In the genomic region with DNA sequence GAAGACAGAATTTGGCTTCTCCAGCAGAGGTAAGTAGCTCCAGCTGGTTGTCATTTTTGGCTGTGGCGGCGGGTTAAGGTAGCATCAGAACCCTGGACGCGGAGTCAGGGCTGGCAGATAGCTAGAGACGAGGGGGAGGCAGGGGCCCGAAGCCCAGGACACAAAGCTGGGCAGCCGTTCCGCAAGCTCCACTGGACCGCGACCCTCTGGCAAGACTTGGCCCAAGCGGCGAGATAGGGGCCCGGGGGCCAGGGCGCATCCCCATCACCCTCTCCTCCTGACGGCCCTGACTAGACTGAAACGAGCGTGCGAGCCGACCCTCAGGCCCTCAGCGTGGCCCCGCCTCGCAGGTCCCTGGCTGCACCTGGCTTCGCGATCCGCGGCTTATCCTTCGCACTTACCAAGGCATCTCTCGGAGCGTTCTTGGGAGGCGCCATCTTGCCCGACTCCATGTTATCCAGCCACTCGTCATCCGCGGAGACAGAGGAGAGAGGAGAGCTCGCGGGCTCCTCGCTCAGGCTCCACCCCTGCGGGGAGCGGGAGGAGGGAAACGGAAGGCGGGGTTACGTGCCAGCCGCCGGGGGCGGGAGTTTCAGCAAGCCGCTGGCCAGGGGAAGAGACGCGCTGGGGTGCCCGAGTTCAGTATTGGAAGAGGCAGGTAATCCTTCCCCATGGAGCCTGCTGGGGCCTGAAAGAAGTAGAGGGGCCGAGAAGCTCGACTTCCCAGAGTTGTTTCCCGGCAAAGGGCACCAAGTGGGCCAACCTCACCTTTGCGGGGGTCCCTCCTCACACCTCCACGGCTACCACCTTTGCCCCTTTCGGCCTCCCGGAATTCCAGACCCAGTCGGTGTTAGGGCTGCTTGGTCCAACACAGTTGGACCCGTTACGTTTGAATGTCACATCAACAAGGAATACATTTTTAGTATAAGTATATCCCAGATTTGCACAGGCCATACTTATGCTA, we compare ENCODE assay signal across 1 cellular context.
TF ChIP-seq lines count a peak whose summit lies in the region.

A gene with protein sequence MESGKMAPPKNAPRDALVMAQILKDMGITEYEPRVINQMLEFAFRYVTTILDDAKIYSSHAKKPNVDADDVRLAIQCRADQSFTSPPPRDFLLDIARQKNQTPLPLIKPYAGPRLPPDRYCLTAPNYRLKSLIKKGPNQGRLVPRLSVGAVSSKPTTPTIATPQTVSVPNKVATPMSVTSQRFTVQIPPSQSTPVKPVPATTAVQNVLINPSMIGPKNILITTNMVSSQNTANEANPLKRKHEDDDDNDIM (minus strand): TSS at position 491 of the 964 bp plus-strand sequence. CDS start 39 bp downstream, at position 452.

TF ChIP-seq in K562, 482 proteins besides CTCF, POLR2A, EP300 and RAD21 (continued from another document and continues in another):
- TF ChIP-seq, protein P1, sequence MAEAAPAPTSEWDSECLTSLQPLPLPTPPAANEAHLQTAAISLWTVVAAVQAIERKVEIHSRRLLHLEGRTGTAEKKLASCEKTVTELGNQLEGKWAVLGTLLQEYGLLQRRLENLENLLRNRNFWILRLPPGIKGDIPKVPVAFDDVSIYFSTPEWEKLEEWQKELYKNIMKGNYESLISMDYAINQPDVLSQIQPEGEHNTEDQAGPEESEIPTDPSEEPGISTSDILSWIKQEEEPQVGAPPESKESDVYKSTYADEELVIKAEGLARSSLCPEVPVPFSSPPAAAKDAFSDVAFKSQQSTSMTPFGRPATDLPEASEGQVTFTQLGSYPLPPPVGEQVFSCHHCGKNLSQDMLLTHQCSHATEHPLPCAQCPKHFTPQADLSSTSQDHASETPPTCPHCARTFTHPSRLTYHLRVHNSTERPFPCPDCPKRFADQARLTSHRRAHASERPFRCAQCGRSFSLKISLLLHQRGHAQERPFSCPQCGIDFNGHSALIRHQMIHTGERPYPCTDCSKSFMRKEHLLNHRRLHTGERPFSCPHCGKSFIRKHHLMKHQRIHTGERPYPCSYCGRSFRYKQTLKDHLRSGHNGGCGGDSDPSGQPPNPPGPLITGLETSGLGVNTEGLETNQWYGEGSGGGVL (CRISPR knock-in tag; IDR thresholded peaks at IDR 0.05), result no peak
- no peak for TF ChIP-seq ZNF551 (CRISPR knock-in tag; IDR thresholded peaks at IDR 0.05)
- TF ChIP-seq POLR2AphosphoS5 (IDR thresholded peaks at IDR 0.05; ENCODE audit: control insufficient read depth, insufficient read depth, low read depth, low read length), result peak; percentile 74
- TF ChIP-seq RBFOX2 (IDR thresholded peaks at IDR 0.05; ENCODE audit: low read depth, low read length), result peak; percentile 93
- no peak for TF ChIP-seq KLF1 (tag; IDR thresholded peaks at IDR 0.05)
- no peak for TF ChIP-seq SAFB (IDR thresholded peaks at IDR 0.05; ENCODE audit: borderline replicate concordance, low read depth, low read length)
- no peak for TF ChIP-seq HMG20A (CRISPR knock-in tag; conservative IDR thresholded peaks at IDR 0.05)
- TF ChIP-seq TAF9B (IDR thresholded peaks at IDR 0.05; ENCODE audit: partially characterized antibody), result peak; percentile 57
- no peak for TF ChIP-seq ZFP1 (CRISPR knock-in tag; IDR thresholded peaks at IDR 0.05)
- peak; percentile 80 for TF ChIP-seq SUPT5H (IDR thresholded peaks at IDR 0.05)
- TF ChIP-seq TAL1 (IDR thresholded peaks at IDR 0.05), result no peak
- TF ChIP-seq KAT7 (CRISPR knock-in tag; IDR thresholded peaks at IDR 0.05; ENCODE audit: borderline replicate concordance), result no peak
- TF ChIP-seq ARID2 (IDR thresholded peaks at IDR 0.05), result no peak
- TF ChIP-seq NR2C2 (CRISPR knock-in tag; IDR thresholded peaks at IDR 0.05), result no peak
- no peak for TF ChIP-seq NR2C2 (tag; IDR thresholded peaks at IDR 0.05)
- TF ChIP-seq, protein P2, sequence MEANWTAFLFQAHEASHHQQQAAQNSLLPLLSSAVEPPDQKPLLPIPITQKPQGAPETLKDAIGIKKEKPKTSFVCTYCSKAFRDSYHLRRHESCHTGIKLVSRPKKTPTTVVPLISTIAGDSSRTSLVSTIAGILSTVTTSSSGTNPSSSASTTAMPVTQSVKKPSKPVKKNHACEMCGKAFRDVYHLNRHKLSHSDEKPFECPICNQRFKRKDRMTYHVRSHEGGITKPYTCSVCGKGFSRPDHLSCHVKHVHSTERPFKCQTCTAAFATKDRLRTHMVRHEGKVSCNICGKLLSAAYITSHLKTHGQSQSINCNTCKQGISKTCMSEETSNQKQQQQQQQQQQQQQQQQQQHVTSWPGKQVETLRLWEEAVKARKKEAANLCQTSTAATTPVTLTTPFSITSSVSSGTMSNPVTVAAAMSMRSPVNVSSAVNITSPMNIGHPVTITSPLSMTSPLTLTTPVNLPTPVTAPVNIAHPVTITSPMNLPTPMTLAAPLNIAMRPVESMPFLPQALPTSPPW (CRISPR knock-in tag; IDR thresholded peaks at IDR 0.05), result peak; percentile 67
- no peak for TF ChIP-seq ZNF239 (CRISPR knock-in tag; IDR thresholded peaks at IDR 0.05)
- TF ChIP-seq, protein P3, sequence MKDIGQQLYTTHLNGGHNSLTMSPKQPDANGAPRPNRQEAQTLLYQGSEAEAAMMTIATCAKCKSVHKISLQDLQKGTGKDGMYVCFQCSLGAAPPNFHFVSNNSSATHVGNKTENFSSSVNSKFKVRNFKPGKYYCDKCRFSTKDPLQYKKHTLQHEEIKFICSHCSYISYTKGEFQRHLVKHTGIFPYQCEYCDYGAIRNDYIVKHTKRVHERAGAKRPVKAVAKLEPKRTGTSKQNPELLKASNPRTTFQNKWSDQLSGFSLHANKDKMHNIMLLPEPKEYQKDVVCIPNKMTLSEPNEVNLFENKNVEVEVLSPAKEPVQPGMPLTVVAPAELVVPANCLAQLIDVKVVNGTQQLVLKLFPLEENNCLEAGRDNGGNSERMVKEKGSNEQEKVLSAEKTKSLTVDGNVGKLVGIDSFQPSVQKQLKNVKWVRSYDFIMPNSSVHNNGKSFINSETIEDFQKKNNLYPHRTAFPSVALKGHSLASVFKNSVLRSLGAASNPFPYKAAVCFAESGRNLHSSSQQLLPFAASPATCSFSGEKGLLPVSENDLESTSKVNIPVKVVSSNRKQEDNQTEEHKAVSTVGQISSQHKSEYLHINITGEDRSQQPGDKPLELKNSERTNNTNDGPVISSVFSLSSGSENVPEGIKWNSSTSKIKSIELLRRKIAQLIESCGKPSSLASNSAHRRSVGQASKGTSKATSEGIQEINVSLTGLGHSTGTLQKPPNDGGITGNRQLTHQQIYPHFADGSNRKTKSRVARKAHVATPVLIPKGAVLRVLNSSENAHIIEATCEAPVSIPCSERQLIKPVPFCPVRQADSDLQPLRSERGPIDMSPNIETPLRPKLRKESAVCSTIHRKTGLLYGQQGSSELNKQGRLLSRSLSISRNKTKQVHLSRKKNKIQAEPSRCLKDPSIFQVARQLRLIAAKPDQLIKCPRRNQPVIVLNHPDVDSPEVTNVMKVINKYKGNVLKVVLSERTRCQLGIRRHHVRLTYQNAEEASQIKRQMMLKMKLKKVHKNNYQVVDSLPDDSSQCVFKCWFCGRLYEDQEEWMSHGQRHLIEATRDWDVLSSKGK (CRISPR knock-in tag; IDR thresholded peaks at IDR 0.05), result no peak
- TF ChIP-seq EGR1 (conservative IDR thresholded peaks at IDR 0.05), result peak; percentile 48
- peak; percentile 47 for TF ChIP-seq KDM5B (IDR thresholded peaks at IDR 0.05; ENCODE audit: insufficient replicate concordance, low read depth, low read length)
- no peak for TF ChIP-seq TEAD2 (tag; IDR thresholded peaks at IDR 0.05)
- TF ChIP-seq, protein P4, sequence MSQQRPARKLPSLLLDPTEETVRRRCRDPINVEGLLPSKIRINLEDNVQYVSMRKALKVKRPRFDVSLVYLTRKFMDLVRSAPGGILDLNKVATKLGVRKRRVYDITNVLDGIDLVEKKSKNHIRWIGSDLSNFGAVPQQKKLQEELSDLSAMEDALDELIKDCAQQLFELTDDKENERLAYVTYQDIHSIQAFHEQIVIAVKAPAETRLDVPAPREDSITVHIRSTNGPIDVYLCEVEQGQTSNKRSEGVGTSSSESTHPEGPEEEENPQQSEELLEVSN (IDR thresholded peaks at IDR 0.05; ENCODE audit: borderline replicate concordance in 1 of 2, extremely low read depth in 1 of 2, insufficient read depth in 1 of 2, insufficient read length in 1 of 2, low read depth in 1 of 2, low read length in 1 of 2, poor library complexity in 1 of 2, severe bottlenecking in 1 of 2), result peak; percentile 38 to 77
- TF ChIP-seq RBM17 (IDR thresholded peaks at IDR 0.05; ENCODE audit: borderline replicate concordance, low read depth, low read length), result no peak
- TF ChIP-seq, protein P5, sequence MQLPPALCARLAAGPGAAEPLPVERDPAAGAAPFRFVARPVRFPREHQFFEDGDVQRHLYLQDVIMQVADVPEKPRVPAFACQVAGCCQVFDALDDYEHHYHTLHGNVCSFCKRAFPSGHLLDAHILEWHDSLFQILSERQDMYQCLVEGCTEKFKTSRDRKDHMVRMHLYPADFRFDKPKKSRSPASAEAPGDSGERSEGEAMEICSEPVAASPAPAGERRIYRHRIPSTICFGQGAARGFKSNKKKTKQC (CRISPR knock-in tag; IDR thresholded peaks at IDR 0.05), result no peak
- TF ChIP-seq ZNF263 (CRISPR knock-in tag; IDR thresholded peaks at IDR 0.05; ENCODE audit: borderline replicate concordance), result 0 out of 2 replicates have a peak, but pooled peaks have one; percentile 58
- no peak for TF ChIP-seq ZC3H4 (CRISPR knock-in tag; IDR thresholded peaks at IDR 0.05; ENCODE audit: borderline replicate concordance)
- no peak for TF ChIP-seq SLC30A9 (CRISPR knock-in tag; IDR thresholded peaks at IDR 0.05)
- TF ChIP-seq, protein P6, sequence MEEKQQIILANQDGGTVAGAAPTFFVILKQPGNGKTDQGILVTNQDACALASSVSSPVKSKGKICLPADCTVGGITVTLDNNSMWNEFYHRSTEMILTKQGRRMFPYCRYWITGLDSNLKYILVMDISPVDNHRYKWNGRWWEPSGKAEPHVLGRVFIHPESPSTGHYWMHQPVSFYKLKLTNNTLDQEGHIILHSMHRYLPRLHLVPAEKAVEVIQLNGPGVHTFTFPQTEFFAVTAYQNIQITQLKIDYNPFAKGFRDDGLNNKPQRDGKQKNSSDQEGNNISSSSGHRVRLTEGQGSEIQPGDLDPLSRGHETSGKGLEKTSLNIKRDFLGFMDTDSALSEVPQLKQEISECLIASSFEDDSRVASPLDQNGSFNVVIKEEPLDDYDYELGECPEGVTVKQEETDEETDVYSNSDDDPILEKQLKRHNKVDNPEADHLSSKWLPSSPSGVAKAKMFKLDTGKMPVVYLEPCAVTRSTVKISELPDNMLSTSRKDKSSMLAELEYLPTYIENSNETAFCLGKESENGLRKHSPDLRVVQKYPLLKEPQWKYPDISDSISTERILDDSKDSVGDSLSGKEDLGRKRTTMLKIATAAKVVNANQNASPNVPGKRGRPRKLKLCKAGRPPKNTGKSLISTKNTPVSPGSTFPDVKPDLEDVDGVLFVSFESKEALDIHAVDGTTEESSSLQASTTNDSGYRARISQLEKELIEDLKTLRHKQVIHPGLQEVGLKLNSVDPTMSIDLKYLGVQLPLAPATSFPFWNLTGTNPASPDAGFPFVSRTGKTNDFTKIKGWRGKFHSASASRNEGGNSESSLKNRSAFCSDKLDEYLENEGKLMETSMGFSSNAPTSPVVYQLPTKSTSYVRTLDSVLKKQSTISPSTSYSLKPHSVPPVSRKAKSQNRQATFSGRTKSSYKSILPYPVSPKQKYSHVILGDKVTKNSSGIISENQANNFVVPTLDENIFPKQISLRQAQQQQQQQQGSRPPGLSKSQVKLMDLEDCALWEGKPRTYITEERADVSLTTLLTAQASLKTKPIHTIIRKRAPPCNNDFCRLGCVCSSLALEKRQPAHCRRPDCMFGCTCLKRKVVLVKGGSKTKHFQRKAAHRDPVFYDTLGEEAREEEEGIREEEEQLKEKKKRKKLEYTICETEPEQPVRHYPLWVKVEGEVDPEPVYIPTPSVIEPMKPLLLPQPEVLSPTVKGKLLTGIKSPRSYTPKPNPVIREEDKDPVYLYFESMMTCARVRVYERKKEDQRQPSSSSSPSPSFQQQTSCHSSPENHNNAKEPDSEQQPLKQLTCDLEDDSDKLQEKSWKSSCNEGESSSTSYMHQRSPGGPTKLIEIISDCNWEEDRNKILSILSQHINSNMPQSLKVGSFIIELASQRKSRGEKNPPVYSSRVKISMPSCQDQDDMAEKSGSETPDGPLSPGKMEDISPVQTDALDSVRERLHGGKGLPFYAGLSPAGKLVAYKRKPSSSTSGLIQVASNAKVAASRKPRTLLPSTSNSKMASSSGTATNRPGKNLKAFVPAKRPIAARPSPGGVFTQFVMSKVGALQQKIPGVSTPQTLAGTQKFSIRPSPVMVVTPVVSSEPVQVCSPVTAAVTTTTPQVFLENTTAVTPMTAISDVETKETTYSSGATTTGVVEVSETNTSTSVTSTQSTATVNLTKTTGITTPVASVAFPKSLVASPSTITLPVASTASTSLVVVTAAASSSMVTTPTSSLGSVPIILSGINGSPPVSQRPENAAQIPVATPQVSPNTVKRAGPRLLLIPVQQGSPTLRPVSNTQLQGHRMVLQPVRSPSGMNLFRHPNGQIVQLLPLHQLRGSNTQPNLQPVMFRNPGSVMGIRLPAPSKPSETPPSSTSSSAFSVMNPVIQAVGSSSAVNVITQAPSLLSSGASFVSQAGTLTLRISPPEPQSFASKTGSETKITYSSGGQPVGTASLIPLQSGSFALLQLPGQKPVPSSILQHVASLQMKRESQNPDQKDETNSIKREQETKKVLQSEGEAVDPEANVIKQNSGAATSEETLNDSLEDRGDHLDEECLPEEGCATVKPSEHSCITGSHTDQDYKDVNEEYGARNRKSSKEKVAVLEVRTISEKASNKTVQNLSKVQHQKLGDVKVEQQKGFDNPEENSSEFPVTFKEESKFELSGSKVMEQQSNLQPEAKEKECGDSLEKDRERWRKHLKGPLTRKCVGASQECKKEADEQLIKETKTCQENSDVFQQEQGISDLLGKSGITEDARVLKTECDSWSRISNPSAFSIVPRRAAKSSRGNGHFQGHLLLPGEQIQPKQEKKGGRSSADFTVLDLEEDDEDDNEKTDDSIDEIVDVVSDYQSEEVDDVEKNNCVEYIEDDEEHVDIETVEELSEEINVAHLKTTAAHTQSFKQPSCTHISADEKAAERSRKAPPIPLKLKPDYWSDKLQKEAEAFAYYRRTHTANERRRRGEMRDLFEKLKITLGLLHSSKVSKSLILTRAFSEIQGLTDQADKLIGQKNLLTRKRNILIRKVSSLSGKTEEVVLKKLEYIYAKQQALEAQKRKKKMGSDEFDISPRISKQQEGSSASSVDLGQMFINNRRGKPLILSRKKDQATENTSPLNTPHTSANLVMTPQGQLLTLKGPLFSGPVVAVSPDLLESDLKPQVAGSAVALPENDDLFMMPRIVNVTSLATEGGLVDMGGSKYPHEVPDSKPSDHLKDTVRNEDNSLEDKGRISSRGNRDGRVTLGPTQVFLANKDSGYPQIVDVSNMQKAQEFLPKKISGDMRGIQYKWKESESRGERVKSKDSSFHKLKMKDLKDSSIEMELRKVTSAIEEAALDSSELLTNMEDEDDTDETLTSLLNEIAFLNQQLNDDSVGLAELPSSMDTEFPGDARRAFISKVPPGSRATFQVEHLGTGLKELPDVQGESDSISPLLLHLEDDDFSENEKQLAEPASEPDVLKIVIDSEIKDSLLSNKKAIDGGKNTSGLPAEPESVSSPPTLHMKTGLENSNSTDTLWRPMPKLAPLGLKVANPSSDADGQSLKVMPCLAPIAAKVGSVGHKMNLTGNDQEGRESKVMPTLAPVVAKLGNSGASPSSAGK (IDR thresholded peaks at IDR 0.05), result 0 out of 2 replicates have a peak, but pooled peaks have one; percentile 15
- TF ChIP-seq C11orf30 (IDR thresholded peaks at IDR 0.05; ENCODE audit: low read depth), result peak; percentile 31; the same call in 1 of the 2 replicates
- no peak for TF ChIP-seq XRCC3 (IDR thresholded peaks at IDR 0.05)
- peak; percentile 63 for TF ChIP-seq POLR2H (tag; IDR thresholded peaks at IDR 0.05; ENCODE audit: low read depth)
- peak; percentile 79 for TF ChIP-seq TAF1 (IDR thresholded peaks at IDR 0.05; ENCODE audit: control insufficient read depth, extremely low read depth, insufficient read depth, low read length, severe bottlenecking)
- no peak for TF ChIP-seq ZNF561 (CRISPR knock-in tag; conservative IDR thresholded peaks at IDR 0.05)
